Comparison of ENCODE assay signal across 8 cellular contexts in genomic region chr5:140401362-140402257, GRCh38. TPM values are rescaled to one million over a fixed set of nuclear protein-coding genes. Genes with fewer than 3 reads are reported as not detected.
A peak's percentile ranks its signal among the peaks of the same experiment; 100 is the strongest.
DNase-seq lines count a peak whose midpoint lies in the region; ATAC-seq and TF ChIP-seq lines count a peak whose summit lies in the region.

Gene ANKHD1, plus strand, starts transcription at chr5:140401833. Its CDS starts 135 bp downstream, at chr5:140401968.

- peaks cover 2% of the 10 kb centered on the region for H3K36me3 ChIP-seq in GM06990 (ENCODE audit: control insufficient read depth, insufficient read depth, low read length)
- no peaks in the 10 kb centered on the region for H3K36me3 ChIP-seq in testis (ENCODE audit: low read depth, missing control alignments)

- H3K27ac ChIP-seq in testis: peak within 1 kb of the TSS; percentile 94 to 97

- H3K4me3 ChIP-seq in GM06990 (replicated peaks; ENCODE audit: low read depth, low read length) (peak within 1 kb of the TSS; percentile 98), testis (peak within 1 kb of the TSS; percentile 94 to 99)

- no peaks in the 10 kb centered on the region for H3K27me3 ChIP-seq in GM06990 (replicated peaks; ENCODE audit: control insufficient read depth, insufficient read depth, low read length)
- no peaks in the 10 kb centered on the region for H3K27me3 ChIP-seq in testis

- peaks cover 7 to 9% of the 10 kb centered on the region in 2 donors for H3K36me3 Mint-ChIP-seq in activated naive CD4-positive, alpha-beta T cell treated with anti-CD3 and anti-CD28 coated beads, Interleukin-2, amount 50 U/mL, for 72 hours

- DNase-seq in GM06990 (ENCODE audit: extremely low read depth, insufficient read length) (peak; percentile 99), NCI-H1092 (lab: John Stamatoyannopoulos, UW) (peak; percentile 98), glomerular endothelial cell (ENCODE audit: extremely low read depth, low read depth, low spot score) (peak; percentile 100), omental fat pad (ENCODE audit: low spot score) (peak; percentile 97), testis (peak; percentile 99)
- peak; percentile 94 to 99 for DNase-seq in activated naive CD4-positive, alpha-beta T cell treated with anti-CD3 and anti-CD28 coated beads, Interleukin-2, amount 50 U/mL, for 72 hours (ENCODE audit: low spot score in 2 of 2)

- no peak for TF ChIP-seq CTCF in GM06990 (IDR thresholded peaks at IDR 0.05; ENCODE audit: insufficient read depth, low read length, poor library complexity, severe bottlenecking)
- peak in 1 of 3 donors; percentile 51 for TF ChIP-seq CTCF in omental fat pad (IDR thresholded peaks at IDR 0.05)
- TF ChIP-seq CTCF in testis (IDR thresholded peaks at IDR 0.05): no peak

- H3K27ac Mint-ChIP-seq in activated naive CD4-positive, alpha-beta T cell treated with anti-CD3 and anti-CD28 coated beads, Interleukin-2, amount 50 U/mL, for 72 hours: no peak within 1 kb of the TSS

- peaks cover 13% of the 10 kb centered on the region for H3K4me1 ChIP-seq in testis

- TF ChIP-seq POLR2A in testis (IDR thresholded peaks at IDR 0.05): peak; percentile 87

- intact Hi-C loops in testis (cut with DNase I; ENCODE audit: low total_unique reads): no loop called here

- H3K9me3 Mint-ChIP-seq in activated naive CD4-positive, alpha-beta T cell treated with anti-CD3 and anti-CD28 coated beads, Interleukin-2, amount 50 U/mL, for 72 hours: no peaks in the 10 kb centered on the region

- H3K9me3 ChIP-seq in testis: no peaks in the 10 kb centered on the region

- 1% methylated on average over 50 to 80 of the region's 83 CpGs for WGBS in testis, 2 donors

- ATAC-seq in HG02588 (IDR thresholded peaks at IDR 0.05; ENCODE audit: unreplicated experiment): peak; percentile 83
- peak; percentile 84 for ATAC-seq in SK-N-SH treated with all-trans-retinoic acid at 6 μM for 48 hours
- peak; percentile 86 for ATAC-seq in activated naive CD4-positive, alpha-beta T cell treated with anti-CD3 and anti-CD28 coated beads, Interleukin-2, amount 50 U/mL, for 72 hours
- ATAC-seq in omental fat pad (ENCODE audit: low FRiP score): peak; percentile 97

TF ChIP-seq in SK-N-SH treated with all-trans-retinoic acid at 6 μM for 48 hours, 23 proteins besides CTCF, POLR2A, EP300 and RAD21:
- TF ChIP-seq ZFP30 (CRISPR knock-in tag; IDR thresholded peaks at IDR 0.05) (no peak), ISL1 (CRISPR knock-in tag; IDR thresholded peaks at IDR 0.05) (no peak), BACH2 (CRISPR knock-in tag; IDR thresholded peaks at IDR 0.05; ENCODE audit: borderline replicate concordance) (no peak), TCF4 (CRISPR knock-in tag; IDR thresholded peaks at IDR 0.05; ENCODE audit: borderline replicate concordance) (no peak), ZNF8 (CRISPR knock-in tag; IDR thresholded peaks at IDR 0.05) (no peak), CSDC2 (CRISPR knock-in tag; IDR thresholded peaks at IDR 0.05) (no peak), OSR1 (CRISPR knock-in tag; IDR thresholded peaks at IDR 0.05) (no peak), TSHZ2 (CRISPR knock-in tag; IDR thresholded peaks at IDR 0.05) (no peak), PPARA (CRISPR knock-in tag; IDR thresholded peaks at IDR 0.05; ENCODE audit: borderline replicate concordance) (no peak), TOX (CRISPR knock-in tag; IDR thresholded peaks at IDR 0.05; ENCODE audit: borderline replicate concordance) (no peak), ESRRG (CRISPR knock-in tag; IDR thresholded peaks at IDR 0.05) (no peak), ZNF70 (CRISPR knock-in tag; IDR thresholded peaks at IDR 0.05) (no peak), CSRNP3 (CRISPR knock-in tag; IDR thresholded peaks at IDR 0.05) (no peak), SNAI2 (CRISPR knock-in tag; IDR thresholded peaks at IDR 0.05) (no peak), PATZ1 (CRISPR knock-in tag; IDR thresholded peaks at IDR 0.05; ENCODE audit: borderline replicate concordance) (no peak), ZNF565 (CRISPR knock-in tag; conservative IDR thresholded peaks at IDR 0.05; ENCODE audit: low read depth) (no peak), GLIS3 (CRISPR knock-in tag; IDR thresholded peaks at IDR 0.05) (no peak)

RNA-seq across cellular contexts. Expression of gene ANKHD1, which starts in this region (rescaled TPM):
- 100 to 1,000 TPM; 107 to 143 TPM for total RNA-seq in activated naive CD4-positive, alpha-beta T cell treated with anti-CD3 and anti-CD28 coated beads, Interleukin-2, amount 50 U/mL, for 72 hours
- total RNA-seq in glomerular endothelial cell: 42.1 and 59.7 TPM in 2 replicates
- total RNA-seq in omental fat pad: 100 to 1,000 TPM in 2 of 4 donors, 10 to 100 TPM in 2; 80.0 to 149 (median 103) TPM
- 100 to 1,000 TPM; 170 to 172 TPM for total RNA-seq in testis
- 70.0 TPM for polyA plus RNA-seq in testis (ENCODE audit: insufficient read depth, low read depth, low replicate concordance)

Comparison
In these comparisons a context has a peak if more than half of its experiments do, and no peak if none do; other contexts are left out.
1. Peak in every context shown above with its lines: DNase-seq, ATAC-seq, H3K4me3 ChIP-seq and H3K27ac ChIP-seq.